15 cellular contexts compared by ENCODE assay signal in the genomic region with DNA sequence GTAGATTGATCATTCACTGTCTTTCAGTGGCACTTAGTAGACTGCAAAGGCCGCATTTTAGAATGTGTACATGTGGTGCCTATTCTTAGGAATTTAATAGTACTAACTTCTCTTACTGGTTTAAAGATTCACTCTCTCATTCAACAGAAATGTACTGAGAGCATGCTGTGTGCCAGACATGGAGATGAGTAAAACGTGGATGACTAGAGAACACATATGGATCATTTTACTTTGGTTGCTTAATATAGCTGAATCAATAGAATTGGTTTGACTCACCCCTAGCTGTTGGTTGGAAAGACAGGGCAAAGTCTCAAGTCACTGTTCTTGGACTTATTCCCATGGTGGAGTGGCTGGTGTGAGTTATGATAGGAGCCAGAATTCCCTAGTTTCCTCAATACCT.
DNase-seq lines count a peak whose midpoint lies in the region; ATAC-seq and TF ChIP-seq lines count a peak whose summit lies in the region.
"Had no signal": no experiment of that assay in that cellular context is flagged by ENCODE, and none has a peak within 500 bp of the region (broad histone marks: within the 10 kb centered on the region; RNA-seq: fewer than 3 reads in every experiment).

No MANE protein-coding gene starts in this region.

- peaks cover 30% of the 10 kb centered on the region for H3K4me1 ChIP-seq in ACC112 (ENCODE audit: control insufficient read depth, insufficient read depth, low read length, unreplicated experiment)
- no peaks in the 10 kb centered on the region for H3K4me1 ChIP-seq in uterus
- H3K4me1 ChIP-seq: upper lobe of right lung had no signal

- no peaks in the 10 kb centered on the region for H3K27me3 ChIP-seq in ACC112 (ENCODE audit: insufficient read depth, low read length)
- H3K27me3 ChIP-seq in uterus, result no peaks in the 10 kb centered on the region
- H3K27me3 ChIP-seq: upper lobe of right lung had no signal

- H3K9me3 ChIP-seq in uterus, result no peaks in the 10 kb centered on the region
- H3K9me3 ChIP-seq: upper lobe of right lung had no signal

- H3K36me3 Mint-ChIP-seq in activated T-cell treated with anti-CD3 and anti-CD28 coated beads, Interleukin-2, amount 50 U/mL, for 72 hours (ENCODE audit: insufficient read depth in 2 of 2), result no peaks in the 10 kb centered on the region
- no peaks in the 10 kb centered on the region for H3K36me3 Mint-ChIP-seq in natural killer cell treated with Interleukin-12 subunit alpha and Interleukin-12 subunit beta and Interleukin-15 and Interleukin-18, amount 100 ng/mL, for 72 hours

- TF ChIP-seq CTCF in cardiac fibroblast (IDR thresholded peaks at IDR 0.05; ENCODE audit: low read depth, low read length) (no peak), uterus (IDR thresholded peaks at IDR 0.05) (no peak)

- H3K36me3 ChIP-seq in ACC112 (ENCODE audit: insufficient read depth, low read length) (no peaks in the 10 kb centered on the region), uterus (no peaks in the 10 kb centered on the region)
- H3K36me3 ChIP-seq: upper lobe of right lung had no signal

- H2AFZ ChIP-seq in ACC112 (ENCODE audit: low read length, unreplicated experiment), result peak overlapping the region; percentile 16

- H3K4me1 Mint-ChIP-seq in activated T-cell treated with anti-CD3 and anti-CD28 coated beads, Interleukin-2, amount 50 U/mL, for 72 hours (ENCODE audit: low read depth), result no peaks in the 10 kb centered on the region
- H3K4me1 Mint-ChIP-seq in natural killer cell treated with Interleukin-12 subunit alpha and Interleukin-12 subunit beta and Interleukin-15 and Interleukin-18, amount 100 ng/mL, for 72 hours (ENCODE audit: low read depth in 2 of 2), result no peaks in the 10 kb centered on the region
- H3K4me1 Mint-ChIP-seq: activated B cell treated with CpG ODN at 0.5 μM for 24 hours, nephron had no signal

- peak; percentile 98 for DNase-seq in HCEC 1CT
- peak; percentile 29 to 89 for DNase-seq in cardiac fibroblast (ENCODE audit: low read depth in 2 of 2)
- DNase-seq in left lobe of liver (ENCODE audit: low spot score), result no peak
- no peak for DNase-seq in activated T-cell treated with anti-CD3 and anti-CD28 coated beads, Interleukin-2, amount 50 U/mL, for 72 hours
- DNase-seq in uterus, result no peak
- DNase-seq in occipital lobe (lab: John Stamatoyannopoulos, UW), result no peak
- no peak for DNase-seq in natural killer cell treated with Interleukin-12 subunit alpha and Interleukin-12 subunit beta and Interleukin-15 and Interleukin-18, amount 100 ng/mL, for 72 hours (ENCODE audit: low spot score)
- DNase-seq: activated B cell treated with CpG ODN at 0.5 μM for 24 hours; activated CD8-positive, alpha-beta memory T cell treated with anti-CD3 and anti-CD28 coated beads for 24 hours; NCI-H187; SIG-M5; stimulated activated naive CD8-positive, alpha-beta T cell treated with anti-CD3 and anti-CD28 coated beads, Interleukin-15, Interleukin-2, amounts not matched to agents 100 U/mL and 50 U/mL, for 24 hours; upper lobe of right lung had no signal

- H3K4me3 ChIP-seq in ACC112 (ENCODE audit: low read depth, low read length) (no peak overlapping the region), cardiac fibroblast (replicated peaks in 1 of 2; ENCODE audit: low read depth in 2 of 2, low read length in 2 of 2) (no peak overlapping the region), uterus (no peak overlapping the region)
- H3K4me3 ChIP-seq: upper lobe of right lung had no signal

- no peak for TF ChIP-seq POLR2A in uterus (IDR thresholded peaks at IDR 0.05)

- intact Hi-C loops in uterus (cut with DNase I; ENCODE audit: low total_unique reads), result no loop called here

- no peak overlapping the region for H3K27ac Mint-ChIP-seq in activated T-cell treated with anti-CD3 and anti-CD28 coated beads, Interleukin-2, amount 50 U/mL, for 72 hours
- no peak overlapping the region for H3K27ac Mint-ChIP-seq in natural killer cell treated with Interleukin-12 subunit alpha and Interleukin-12 subunit beta and Interleukin-15 and Interleukin-18, amount 100 ng/mL, for 72 hours
- H3K27ac Mint-ChIP-seq: activated B cell treated with CpG ODN at 0.5 μM for 24 hours, nephron had no signal

- H3K27me3 Mint-ChIP-seq in activated T-cell treated with anti-CD3 and anti-CD28 coated beads, Interleukin-2, amount 50 U/mL, for 72 hours (ENCODE audit: low read depth), result peaks cover 25% of the 10 kb centered on the region
- H3K27me3 Mint-ChIP-seq in natural killer cell treated with Interleukin-12 subunit alpha and Interleukin-12 subunit beta and Interleukin-15 and Interleukin-18, amount 100 ng/mL, for 72 hours, result peaks cover 6 to 27% of the 10 kb centered on the region in 2 donors

- H3K79me2 ChIP-seq in ACC112 (ENCODE audit: control insufficient read depth, insufficient read depth, low read length, unreplicated experiment), result no peaks in the 10 kb centered on the region

- no peaks in the 10 kb centered on the region for H3K9me3 Mint-ChIP-seq in activated T-cell treated with anti-CD3 and anti-CD28 coated beads, Interleukin-2, amount 50 U/mL, for 72 hours
- H3K9me3 Mint-ChIP-seq in natural killer cell treated with Interleukin-12 subunit alpha and Interleukin-12 subunit beta and Interleukin-15 and Interleukin-18, amount 100 ng/mL, for 72 hours, result no peaks in the 10 kb centered on the region
- H3K9me3 Mint-ChIP-seq: activated B cell treated with CpG ODN at 0.5 μM for 24 hours, nephron had no signal

- peak; percentile 73 for ATAC-seq in left lobe of liver
- ATAC-seq in activated T-cell treated with anti-CD3 and anti-CD28 coated beads, Interleukin-2, amount 50 U/mL, for 72 hours (replicated peaks in 1 of 2), result no peak
- no peak for ATAC-seq in natural killer cell treated with Interleukin-12 subunit alpha and Interleukin-12 subunit beta and Interleukin-15 and Interleukin-18, amount 100 ng/mL, for 72 hours
- ATAC-seq: stimulated activated naive CD8-positive, alpha-beta T cell treated with anti-CD3 and anti-CD28 coated beads, Interleukin-15, Interleukin-2, amounts not matched to agents 100 U/mL and 50 U/mL, for 24 hours; upper lobe of right lung had no signal

- H3K27ac ChIP-seq in ACC112 (ENCODE audit: low read depth, low read length), result peak overlapping the region; percentile 72
- no peak overlapping the region for H3K27ac ChIP-seq in uterus
- H3K27ac ChIP-seq: upper lobe of right lung had no signal

- H3K4me3 Mint-ChIP-seq in activated T-cell treated with anti-CD3 and anti-CD28 coated beads, Interleukin-2, amount 50 U/mL, for 72 hours, result no peak overlapping the region
- H3K4me3 Mint-ChIP-seq in natural killer cell treated with Interleukin-12 subunit alpha and Interleukin-12 subunit beta and Interleukin-15 and Interleukin-18, amount 100 ng/mL, for 72 hours, result no peak overlapping the region
- H3K4me3 Mint-ChIP-seq: activated B cell treated with CpG ODN at 0.5 μM for 24 hours, nephron had no signal

Comparison
In these comparisons a context has a peak if more than half of its experiments do, and no peak if none do; other contexts are left out.
1. DNase-seq: peak in HCEC 1CT (single experiment) and cardiac fibroblast (2 of 2); none in left lobe of liver (single experiment), activated T-cell treated with anti-CD3 and anti-CD28 coated beads, Interleukin-2, amount 50 U/mL, for 72 hours (0 of 2), uterus (0 of 2), occipital lobe (single experiment) and natural killer cell treated with Interleukin-12 subunit alpha and Interleukin-12 subunit beta and Interleukin-15 and Interleukin-18, amount 100 ng/mL, for 72 hours (single experiment).